Comparison of ENCODE assay signal across 8 cellular contexts in the genomic region with DNA sequence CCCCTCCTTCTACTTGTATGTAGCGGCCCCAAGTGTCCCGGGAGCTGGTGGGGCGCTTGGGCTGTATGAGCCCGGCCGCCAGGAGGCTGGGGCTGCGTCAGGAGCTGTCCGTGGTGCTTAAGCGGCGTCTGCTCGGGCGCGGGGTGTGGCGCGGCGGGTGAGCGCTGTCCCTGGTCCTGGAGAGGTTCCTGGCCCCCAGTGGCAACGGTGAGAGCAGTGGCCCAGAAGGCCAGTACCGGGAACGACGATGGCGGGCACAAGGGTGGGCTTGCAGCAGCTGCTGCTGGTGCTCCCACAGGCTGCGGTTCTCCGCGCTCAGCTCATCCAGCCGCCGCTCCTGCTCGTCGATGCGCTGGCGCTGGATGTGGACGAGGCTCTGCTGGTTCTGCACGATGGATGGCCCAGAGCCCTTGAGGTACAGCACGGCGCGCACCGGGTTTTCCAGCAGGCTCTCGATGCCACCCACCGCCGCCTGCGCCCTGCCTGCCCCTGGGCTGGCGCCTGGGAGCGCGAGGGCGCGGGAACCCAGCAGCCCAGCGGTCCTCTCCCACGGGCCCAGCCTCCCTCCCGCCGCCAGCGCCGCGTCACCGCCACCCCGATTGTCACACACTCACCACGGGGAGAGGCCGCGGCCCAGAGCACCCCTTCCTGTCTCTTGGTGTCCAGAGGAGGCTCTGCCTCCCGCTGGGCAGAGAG. TPM values are rescaled to one million over a fixed set of nuclear protein-coding genes. Genes with fewer than 3 reads are reported as not detected.
DNase-seq lines count a peak whose midpoint lies in the region; ATAC-seq and TF ChIP-seq lines count a peak whose summit lies in the region.

No MANE protein-coding gene starts in this region.

- POLR2A ChIA-PET in activated CD8-positive, alpha-beta T cell treated with anti-CD3 and anti-CD28 coated beads, Interleukin-2, amount 10 ng/mL, durations not matched to agents 7 days and 5 days (lab: Charles Lee), result no interaction called here

- H3K9me3 ChIP-seq in lung (ENCODE audit: control insufficient read depth in 2 of 2, insufficient read depth in 1 of 2, low read length in 1 of 2), result peaks cover 0 to 4% of the 10 kb centered on the region in 2 donors

- no peaks in the 10 kb centered on the region for H3K27me3 ChIP-seq in lung (ENCODE audit: control insufficient read depth, insufficient read depth)

- H3K4me3 ChIP-seq in lung, result no peak overlapping the region

- no peaks in the 10 kb centered on the region for H3K36me3 Mint-ChIP-seq in activated CD8-positive, alpha-beta T cell treated with anti-CD3 and anti-CD28 coated beads, Interleukin-2, amount 10 ng/mL, durations not matched to agents 7 days and 5 days (ENCODE audit: low read depth)

- DNase-seq in GM13976 (ENCODE audit: low spot score) (peak; percentile 89), NCI-H1048 (lab: John Stamatoyannopoulos, UW) (peak; percentile 36), lung (ENCODE audit: low spot score) (peak; percentile 67)
- DNase-seq in activated CD8-positive, alpha-beta T cell treated with anti-CD3 and anti-CD28 coated beads, Interleukin-2, amount 10 ng/mL, durations not matched to agents 7 days and 5 days, result peak; percentile 87
- DNase-seq in effector CD8-positive, alpha-beta T cell (lab: John Stamatoyannopoulos, UW), result peak; percentile 69
- peak; percentile 14 for DNase-seq in stimulated activated CD8-positive, alpha-beta memory T cell treated with anti-CD3 and anti-CD28 coated beads, Interleukin-12 subunit alpha, Interleukin-12 subunit beta, amount 100 ng/mL, for 24 hours (ENCODE audit: extremely low read depth)

- no peak overlapping the region for H3K4me3 Mint-ChIP-seq in activated CD8-positive, alpha-beta T cell treated with anti-CD3 and anti-CD28 coated beads, Interleukin-2, amount 10 ng/mL, durations not matched to agents 7 days and 5 days

- no peaks in the 10 kb centered on the region for H3K9me3 Mint-ChIP-seq in activated CD8-positive, alpha-beta T cell treated with anti-CD3 and anti-CD28 coated beads, Interleukin-2, amount 10 ng/mL, durations not matched to agents 7 days and 5 days (ENCODE audit: insufficient read depth)

- peaks cover 0 to 4% of the 10 kb centered on the region in 2 donors for H3K4me1 ChIP-seq in lung (ENCODE audit: control insufficient read depth in 2 of 2, insufficient read depth in 2 of 2, low read length in 2 of 2)

- WGBS in lung, 2 donors, result 7 to 9% methylated on average over 43 to 58 of the region's 58 CpGs

- H3K27ac ChIP-seq in lung (ENCODE audit: low read depth in 1 of 2, low read length in 1 of 2), result no peak overlapping the region

- in situ Hi-C loops in GM13976 (cut with MboI; ENCODE audit: low sequenced_read_pairs, unreplicated experiment), result no loop called here

- no peaks in the 10 kb centered on the region for H3K36me3 ChIP-seq in lung (ENCODE audit: control insufficient read depth in 2 of 2, insufficient read depth in 2 of 2, low read length in 2 of 2)

- CTCF ChIA-PET in activated CD8-positive, alpha-beta T cell treated with anti-CD3 and anti-CD28 coated beads, Interleukin-2, amount 10 ng/mL, durations not matched to agents 7 days and 5 days (lab: Charles Lee), result interaction anchor here (0.6 to 2.1 kb wide), 4 partner anchors 31 to 69 kb away, joined by 3 to 12 read pairs (median 4); no protein-coding TSS in a partner anchor

- no peaks in the 10 kb centered on the region for H3K4me1 Mint-ChIP-seq in activated CD8-positive, alpha-beta T cell treated with anti-CD3 and anti-CD28 coated beads, Interleukin-2, amount 10 ng/mL, durations not matched to agents 7 days and 5 days (ENCODE audit: low read depth)

- no peak for TF ChIP-seq CTCF in GM13976 (IDR thresholded peaks at IDR 0.05; ENCODE audit: borderline replicate concordance, control extremely low read depth, extremely low read depth, insufficient read depth, missing control alignments)
- TF ChIP-seq CTCF in lung (IDR thresholded peaks at IDR 0.05; ENCODE audit: control extremely low read depth, extremely low read depth), result no peak

- no peak overlapping the region for H3K27ac Mint-ChIP-seq in activated CD8-positive, alpha-beta T cell treated with anti-CD3 and anti-CD28 coated beads, Interleukin-2, amount 10 ng/mL, durations not matched to agents 7 days and 5 days

- ATAC-seq in activated CD8-positive, alpha-beta T cell treated with anti-CD3 and anti-CD28 coated beads, Interleukin-2, amount 10 ng/mL, durations not matched to agents 7 days and 5 days, result peak; percentile 100
- ATAC-seq in lung (ENCODE audit: insufficient read depth, low FRiP score) (peak; percentile 90), HG03045 (IDR thresholded peaks at IDR 0.05; ENCODE audit: unreplicated experiment) (no peak), GM19328 (IDR thresholded peaks at IDR 0.05; ENCODE audit: unreplicated experiment) (no peak)

- H3K27me3 Mint-ChIP-seq in activated CD8-positive, alpha-beta T cell treated with anti-CD3 and anti-CD28 coated beads, Interleukin-2, amount 10 ng/mL, durations not matched to agents 7 days and 5 days (ENCODE audit: low read depth), result peaks cover 30% of the 10 kb centered on the region

RNA-seq across cellular contexts. Expression of gene FKBP4, which starts 41.9 kb away (rescaled TPM):
- total RNA-seq in activated CD8-positive, alpha-beta T cell treated with anti-CD3 and anti-CD28 coated beads, Interleukin-2, amount 10 ng/mL, durations not matched to agents 7 days and 5 days, result 100 to 1,000 TPM in 1 of 2 experiments, 10 to 100 TPM in 1; 91.5 to 102 TPM
- 10 to 100 TPM; 52.3 to 69.8 TPM for total RNA-seq in lung
- 10 to 100 TPM; 26.7 to 34.9 TPM for polyA plus RNA-seq in lung

RNA-seq across cellular contexts. Expression of gene ITFG2, which starts 59.6 kb away (rescaled TPM):
- 10 to 100 TPM; 42.3 to 44.5 TPM for total RNA-seq in activated CD8-positive, alpha-beta T cell treated with anti-CD3 and anti-CD28 coated beads, Interleukin-2, amount 10 ng/mL, durations not matched to agents 7 days and 5 days
- total RNA-seq in lung, result 10 to 100 TPM; 39.3 to 43.0 TPM
- 10 to 100 TPM; 22.6 to 26.0 TPM for polyA plus RNA-seq in lung

Comparison
In these comparisons a context has a peak if more than half of its experiments do, and no peak if none do; other contexts are left out.
1. DNase-seq: peak in every context shown above with its lines; median percentile 89 in GM13976; 87 in activated CD8-positive, alpha-beta T cell treated with anti-CD3 and anti-CD28 coated beads, Interleukin-2, amount 10 ng/mL, durations not matched to agents 7 days and 5 days; 69 in effector CD8-positive, alpha-beta T cell; 67 in lung; 36 in NCI-H1048; 14 in stimulated activated CD8-positive, alpha-beta memory T cell treated with anti-CD3 and anti-CD28 coated beads, Interleukin-12 subunit alpha, Interleukin-12 subunit beta, amount 100 ng/mL, for 24 hours.
2. ATAC-seq: peak in activated CD8-positive, alpha-beta T cell treated with anti-CD3 and anti-CD28 coated beads, Interleukin-2, amount 10 ng/mL, durations not matched to agents 7 days and 5 days (single experiment) and lung (single experiment); none in HG03045 (single experiment) and GM19328 (single experiment).